Comparison of ENCODE assay signal across 11 cellular contexts in the genomic region with DNA sequence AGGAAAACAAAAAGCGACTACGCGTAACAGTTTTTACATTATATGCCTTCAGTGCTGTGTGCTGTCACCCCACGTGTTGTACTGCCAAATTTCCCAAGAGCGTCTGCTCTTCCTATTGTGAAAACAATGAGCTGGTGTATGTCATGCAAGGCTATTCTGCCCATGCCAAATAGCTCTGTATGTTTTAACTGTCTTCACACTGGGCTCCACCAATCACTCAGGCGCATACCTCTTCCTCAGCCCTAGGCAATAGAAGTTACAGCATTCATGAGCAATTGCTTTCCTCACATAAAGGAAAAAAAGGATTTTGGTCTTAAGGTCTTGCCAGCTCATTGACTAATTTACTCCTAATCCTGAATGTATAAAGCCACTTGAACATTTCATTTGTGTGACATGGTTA.
A peak's percentile ranks its signal among the peaks of the same experiment; 100 is the strongest.
DNase-seq lines count a peak whose midpoint lies in the region; ATAC-seq and TF ChIP-seq lines count a peak whose summit lies in the region.
"Had no signal": no experiment of that assay in that cellular context is flagged by ENCODE, and none has a peak within 500 bp of the region (broad histone marks: within the 10 kb centered on the region; RNA-seq: fewer than 3 reads in every experiment).

No MANE protein-coding gene starts in this region.

- no peak for TF ChIP-seq CTCF in cardiac fibroblast (IDR thresholded peaks at IDR 0.05; ENCODE audit: low read depth, low read length)

- peak; percentile 1 for DNase-seq in ACHN
- peak; percentile 34 for DNase-seq in HS-5 (ENCODE audit: low read depth)
- peak; percentile 18 to 61 for DNase-seq in cardiac fibroblast (ENCODE audit: low read depth in 2 of 2)
- DNase-seq in inferior parietal cortex (ENCODE audit: extremely low spot score): peak; percentile 54
- no peak for DNase-seq in activated naive CD4-positive, alpha-beta T cell treated with anti-CD3 and anti-CD28 coated beads, Interleukin-2, amount 50 U/mL, for 16 hours
- DNase-seq in SW480 (ENCODE audit: low spot score): no peak
- DNase-seq in SIG-M5 treated with dmso at 0.1 percent for 504 hours (lab: John Stamatoyannopoulos, UW; ENCODE audit: unreplicated experiment): no peak
- DNase-seq: GDM1, testis had no signal

- no peak for ATAC-seq in HG02678 (IDR thresholded peaks at IDR 0.05; ENCODE audit: unreplicated experiment)

- in situ Hi-C loops in ACHN (cut with HindIII; ENCODE audit: low pct_ligation_motif_present, low pct_unique_long_range_greater_than_20kb, low sequenced_read_pairs): no loop called here

- no peak overlapping the region for H3K4me3 ChIP-seq in cardiac fibroblast (replicated peaks in 1 of 2; ENCODE audit: low read depth in 2 of 2, low read length in 2 of 2)
- H3K4me3 ChIP-seq: cardiac muscle cell, testis had no signal

Comparison
In these comparisons a context has a peak if more than half of its experiments do, and no peak if none do; other contexts are left out.
1. DNase-seq: peak in ACHN (single experiment), HS-5 (single experiment), cardiac fibroblast (2 of 2) and inferior parietal cortex (single experiment); none in activated naive CD4-positive, alpha-beta T cell treated with anti-CD3 and anti-CD28 coated beads, Interleukin-2, amount 50 U/mL, for 16 hours (single experiment), SW480 (single experiment) and SIG-M5 treated with dmso at 0.1 percent for 504 hours (single experiment).